8 cellular contexts compared by ENCODE assay signal in the genomic region with DNA sequence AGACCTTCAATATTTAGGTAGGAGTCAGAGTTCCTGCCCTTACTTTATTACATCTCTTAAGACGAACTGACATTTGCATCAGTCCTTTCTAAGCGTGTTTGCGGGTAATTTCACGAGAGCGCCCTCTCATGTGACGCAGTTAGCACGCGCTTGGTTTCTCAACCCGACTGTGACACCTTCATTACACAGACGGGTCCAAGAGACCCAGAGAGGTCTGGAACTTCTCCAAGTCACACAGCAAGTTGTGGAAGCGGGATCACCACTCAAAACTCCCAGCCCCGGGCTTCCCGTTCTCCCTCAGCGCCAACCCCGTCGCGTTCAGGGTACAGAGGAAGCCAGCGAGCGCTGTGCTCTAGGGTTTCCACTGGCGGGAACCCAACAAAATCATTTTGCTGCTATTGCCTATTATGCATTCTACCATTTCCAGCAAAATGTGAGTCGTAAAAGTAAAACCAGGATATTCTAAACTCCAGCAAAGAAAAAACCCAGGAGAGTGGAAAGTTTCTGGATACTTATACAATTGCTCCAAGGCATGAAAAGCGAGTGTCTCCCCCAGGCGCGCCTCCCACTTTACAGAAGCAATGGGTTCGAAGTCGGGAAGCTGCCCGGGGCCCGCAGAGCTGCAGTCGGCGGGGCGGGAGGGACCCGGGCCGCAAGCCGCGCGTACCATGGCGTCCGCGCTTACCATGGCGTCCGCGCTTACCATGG. TPM values are rescaled to one million over a fixed set of nuclear protein-coding genes. Genes with fewer than 3 reads are reported as not detected.
DNase-seq lines count a peak whose midpoint lies in the region; ATAC-seq and TF ChIP-seq lines count a peak whose summit lies in the region.

No MANE protein-coding gene starts in this region.

- H3K4me1 ChIP-seq in Peyer's patch (peaks cover 0 to 17% (median 0%) of the 10 kb centered on the region in 4 donors), stomach (peaks cover 8 to 30% (median 19%) of the 10 kb centered on the region in 4 donors)

- peak; percentile 52 for ATAC-seq in GM19463 (IDR thresholded peaks at IDR 0.05; ENCODE audit: unreplicated experiment)
- ATAC-seq in activated T-helper 17 cell treated with anti-CD3 and anti-CD28 coated beads, Interleukin-2, amount 50 U/mL, for 72 hours (replicated peaks) = peak; percentile 54

- no peaks in the 10 kb centered on the region for H3K36me3 ChIP-seq in Peyer's patch
- H3K36me3 ChIP-seq in stomach = peaks cover 0 to 11% (median 10%) of the 10 kb centered on the region in 4 donors

- no peaks in the 10 kb centered on the region for H3K27me3 Mint-ChIP-seq in activated T-helper 17 cell treated with anti-CD3 and anti-CD28 coated beads, Interleukin-2, amount 50 U/mL, for 72 hours
- no peaks in the 10 kb centered on the region for H3K27me3 Mint-ChIP-seq in neural crest cell (ENCODE audit: low read depth)

- no peaks in the 10 kb centered on the region for H3K9me3 ChIP-seq in Peyer's patch
- H3K9me3 ChIP-seq in stomach = no peaks in the 10 kb centered on the region

- peak; percentile 76 for DNase-seq in COR-L47 (lab: John Stamatoyannopoulos, UW)
- DNase-seq in HL-60 (ENCODE audit: low read depth in 1 of 2, low spot score in 1 of 2) = peak; percentile 88 to 94
- DNase-seq in Peyer's patch = peak; percentile 50 to 91 (median 75)
- DNase-seq in fibroblast of the conjunctiva (ENCODE audit: low read depth) = peak; percentile 77
- peak; percentile 19 for DNase-seq in neural crest cell (ENCODE audit: low read depth, low spot score)
- DNase-seq in stomach = peak; percentile 72

- peak; percentile 13 for TF ChIP-seq CTCF in HL-60 (IDR thresholded peaks at IDR 0.05; ENCODE audit: insufficient read depth, low read length)
- TF ChIP-seq CTCF in Peyer's patch (IDR thresholded peaks at IDR 0.05) = no peak
- no peak for TF ChIP-seq CTCF in neural crest cell (conservative IDR thresholded peaks at IDR 0.05)
- no peak for TF ChIP-seq CTCF in stomach (IDR thresholded peaks at IDR 0.05)

- peak overlapping the region; percentile 98 for H3K4me3 Mint-ChIP-seq in activated T-helper 17 cell treated with anti-CD3 and anti-CD28 coated beads, Interleukin-2, amount 50 U/mL, for 72 hours
- peak overlapping the region; percentile 89 for H3K4me3 Mint-ChIP-seq in neural crest cell

- 0 to 1% (median 0%) methylated on average over 28 to 42 of the region's 42 CpGs for WGBS in stomach, 5 donors

- TF ChIP-seq POLR2A in Peyer's patch (IDR thresholded peaks at IDR 0.05) (peak in 1 of 2 donors; percentile 5), stomach (IDR thresholded peaks at IDR 0.05) (no peak)

- H3K36me3 Mint-ChIP-seq in activated T-helper 17 cell treated with anti-CD3 and anti-CD28 coated beads, Interleukin-2, amount 50 U/mL, for 72 hours (ENCODE audit: low read depth) = peaks cover 42% of the 10 kb centered on the region
- H3K36me3 Mint-ChIP-seq in neural crest cell (ENCODE audit: low read depth) = peaks cover 4% of the 10 kb centered on the region

- H3K27ac Mint-ChIP-seq in activated T-helper 17 cell treated with anti-CD3 and anti-CD28 coated beads, Interleukin-2, amount 50 U/mL, for 72 hours = peak overlapping the region; percentile 95
- H3K27ac Mint-ChIP-seq in neural crest cell (ENCODE audit: unreplicated experiment) = peak overlapping the region; percentile 57

- no peaks in the 10 kb centered on the region for H3K9me3 Mint-ChIP-seq in activated T-helper 17 cell treated with anti-CD3 and anti-CD28 coated beads, Interleukin-2, amount 50 U/mL, for 72 hours
- H3K9me3 Mint-ChIP-seq in neural crest cell = no peaks in the 10 kb centered on the region

- peak overlapping the region; percentile 54 for H3K4me3 ChIP-seq in HL-60 (replicated peaks; ENCODE audit: insufficient read depth, low read length)
- H3K4me3 ChIP-seq in Peyer's patch = peak overlapping the region; percentile 47 to 71 (median 53)
- H3K4me3 ChIP-seq in stomach = peak overlapping the region; percentile 56 to 81 (median 70)

- intact Hi-C loops in stomach (cut with DNase I; ENCODE audit: low total_unique reads) = no loop called here

- no peak for TF ChIP-seq EP300 in stomach (IDR thresholded peaks at IDR 0.05)

- H3K4me1 Mint-ChIP-seq in activated T-helper 17 cell treated with anti-CD3 and anti-CD28 coated beads, Interleukin-2, amount 50 U/mL, for 72 hours = peaks cover 29% of the 10 kb centered on the region
- H3K4me1 Mint-ChIP-seq in neural crest cell = peaks cover 26% of the 10 kb centered on the region

- H3K27ac ChIP-seq in HL-60 (replicated peaks) (peak overlapping the region; percentile 78), Peyer's patch (peak overlapping the region; percentile 64 to 83 (median 74)), stomach (peak overlapping the region; percentile 71 to 91 (median 89))

- H3K27me3 ChIP-seq in HL-60 (ENCODE audit: insufficient read depth, poor library complexity, severe bottlenecking) = no peaks in the 10 kb centered on the region
- H3K27me3 ChIP-seq in Peyer's patch = no peaks in the 10 kb centered on the region
- no peaks in the 10 kb centered on the region for H3K27me3 ChIP-seq in stomach

RNA-seq across cellular contexts. Expression of gene ENOSF1, which starts 0.6 kb away (rescaled TPM):
- 100 to 1,000 TPM in 3 of 4 donors, 10 to 100 TPM in 1; 77.6 to 191 (median 132) TPM for total RNA-seq in Peyer's patch
- 10 to 100 TPM; 61.6 to 89.8 TPM for total RNA-seq in activated T-helper 17 cell treated with anti-CD3 and anti-CD28 coated beads, Interleukin-2, amount 50 U/mL, for 72 hours
- total RNA-seq in neural crest cell = 78.6 and 83.3 TPM in 2 replicates
- 100 to 1,000 TPM in 3 of 5 donors, 10 to 100 TPM in 2; 61.4 to 114 (median 106) TPM for total RNA-seq in stomach
- 10 to 100 TPM; 24.0 to 58.0 (median 31.8) TPM for polyA plus RNA-seq in stomach

RNA-seq across cellular contexts. Expression of gene TYMS, which starts 54.4 kb away (rescaled TPM):
- 10 to 100 TPM in 3 of 4 donors, 1 to 10 TPM in 1; 6.7 to 71.8 (median 11.7) TPM for total RNA-seq in Peyer's patch
- 100 to 1,000 TPM; 268 to 414 TPM for total RNA-seq in activated T-helper 17 cell treated with anti-CD3 and anti-CD28 coated beads, Interleukin-2, amount 50 U/mL, for 72 hours
- total RNA-seq in neural crest cell = 264 and 268 TPM in 2 replicates
- total RNA-seq in stomach = 10 to 100 TPM in 1 of 5 donors, 1 to 10 TPM in 4; 1.2 to 17.1 (median 7.6) TPM
- polyA plus RNA-seq in stomach = 10 to 100 TPM in 2 of 3 donors, 1 to 10 TPM in 1; 5.3 to 17.0 (median 15.8) TPM

Comparison
In these comparisons a context has a peak if more than half of its experiments do, and no peak if none do; other contexts are left out.
1. Peak in every context shown above with its lines: DNase-seq, ATAC-seq, H3K4me3 ChIP-seq and H3K27ac ChIP-seq.
2. DNase-seq: peak in every context shown above with its lines; median percentile 91 in HL-60; 77 in fibroblast of the conjunctiva; 76 in COR-L47; 75 in Peyer's patch; 72 in stomach; 19 in neural crest cell.